ENCODE assay signal across 9 cellular contexts in genomic region chr19:17762505-17763229, GRCh38. TPM values are rescaled to one million over a fixed set of nuclear protein-coding genes. Genes with fewer than 3 reads are reported as not detected.
DNase-seq lines count a peak whose midpoint lies in the region; ATAC-seq and TF ChIP-seq lines count a peak whose summit lies in the region.
"Had no signal": no experiment of that assay in that cellular context is flagged by ENCODE, and none has a peak within 500 bp of the region (broad histone marks: within the 10 kb centered on the region; RNA-seq: fewer than 3 reads in every experiment).

No MANE protein-coding gene starts in this region.

- H3K27me3 Mint-ChIP-seq in activated B cell treated with CpG ODN at 0.5 μM for 24 hours, result no peaks in the 10 kb centered on the region

- CTCF ChIA-PET in activated B cell treated with CpG ODN at 0.5 μM for 24 hours (lab: Charles Lee), result interaction anchor here (1.2 to 1.8 kb wide), 2 partner anchors 8 to 28 kb away, joined by 3 to 8 read pairs; no protein-coding TSS in a partner anchor

- H3K36me3 Mint-ChIP-seq in activated B cell treated with CpG ODN at 0.5 μM for 24 hours (ENCODE audit: low read depth), result peaks cover 72% of the 10 kb centered on the region

- intact Hi-C loops in activated B cell treated with CpG ODN at 0.5 μM for 24 hours (cut with micrococcal nuclease), result no loop called here
- intact Hi-C loops in sciatic nerve (cut with DNase I), result no loop called here

- DNase-seq in DMS114 treated with DMSO at 0.1 percent for 48 hours (lab: John Stamatoyannopoulos, UW; ENCODE audit: unreplicated experiment) (peak; percentile 35), LHCN-M2 (ENCODE audit: low read depth) (peak; percentile 56), activated B cell treated with CpG ODN at 0.5 μM for 24 hours (no peak), islet precursor cell (peak; percentile 79), sciatic nerve (ENCODE audit: low spot score) (no peak)

- TF ChIP-seq CTCF in activated B cell treated with CpG ODN at 0.5 μM for 24 hours (IDR thresholded peaks at IDR 0.05), result no peak

- no peak overlapping the region for H3K4me3 Mint-ChIP-seq in activated B cell treated with CpG ODN at 0.5 μM for 24 hours

- H3K9me3 Mint-ChIP-seq in activated B cell treated with CpG ODN at 0.5 μM for 24 hours, result no peaks in the 10 kb centered on the region

- peak overlapping the region; percentile 50 for H3K27ac Mint-ChIP-seq in activated B cell treated with CpG ODN at 0.5 μM for 24 hours

- no peak for ATAC-seq in activated B cell treated with CpG ODN at 0.5 μM for 24 hours (ENCODE audit: low read depth)
- ATAC-seq in GM19351 (IDR thresholded peaks at IDR 0.05; ENCODE audit: unreplicated experiment), result no peak
- ATAC-seq in HG03280 (IDR thresholded peaks at IDR 0.05; ENCODE audit: unreplicated experiment), result no peak
- no peak for ATAC-seq in sciatic nerve
- no peak for ATAC-seq in GM18867 (IDR thresholded peaks at IDR 0.05; ENCODE audit: unreplicated experiment)

- peaks cover 50% of the 10 kb centered on the region for H3K4me1 Mint-ChIP-seq in activated B cell treated with CpG ODN at 0.5 μM for 24 hours

- POLR2A ChIA-PET in activated B cell treated with CpG ODN at 0.5 μM for 24 hours (lab: Charles Lee), result interaction anchor here (0.6 to 1.7 kb wide), 7 partner anchors 9 to 251 kb away, joined by 3 to 7 read pairs (median 5); partner anchors contain the start of genes FCHO1, JAK3 and PGLS

RNA-seq across cellular contexts. Expression of gene FCHO1, which starts 11.4 kb away (rescaled TPM):
- total RNA-seq in LHCN-M2 (2014; rRNA removed), result 0.06 and 0.80 TPM in 2 replicates
- polyA plus RNA-seq in LHCN-M2 (2012), result 0.09 TPM
- total RNA-seq in activated B cell treated with CpG ODN at 0.5 μM for 24 hours, result 81.8 and 103 TPM in 2 replicates
- 6.1 TPM for total RNA-seq in sciatic nerve

RNA-seq across cellular contexts. Expression of gene B3GNT3, which starts 32.3 kb away (rescaled TPM):
- total RNA-seq in LHCN-M2 (2014; rRNA removed) (not detected in 2 replicates), activated B cell treated with CpG ODN at 0.5 μM for 24 hours (not detected in 2 replicates), sciatic nerve (0.58 TPM)
- polyA plus RNA-seq in LHCN-M2 (2012), result not detected
- total RNA-seq: activated CD8-positive, alpha-beta memory T cell treated with anti-CD3 and anti-CD28 coated beads for 36 hours had no signal

RNA-seq across cellular contexts. Expression of gene MAP1S, which starts 43.4 kb away (rescaled TPM):
- 16.6 and 20.5 TPM in 2 replicates for total RNA-seq in LHCN-M2 (2014; rRNA removed)
- polyA plus RNA-seq in LHCN-M2 (2012), result 41.2 TPM
- total RNA-seq in activated B cell treated with CpG ODN at 0.5 μM for 24 hours, result 65.6 and 80.5 TPM in 2 replicates
- 55.8 TPM for total RNA-seq in sciatic nerve

RNA-seq across cellular contexts. Expression of gene INSL3, which starts 58.7 kb away (rescaled TPM):
- not detected in 2 replicates for total RNA-seq in LHCN-M2 (2014; rRNA removed)
- not detected for polyA plus RNA-seq in LHCN-M2 (2012)
- 3.6 and 4.1 TPM in 2 replicates for total RNA-seq in activated B cell treated with CpG ODN at 0.5 μM for 24 hours
- not detected for total RNA-seq in sciatic nerve

Comparison
In these comparisons a context has a peak if more than half of its experiments do, and no peak if none do; other contexts are left out.
1. DNase-seq: peak in DMS114 treated with DMSO at 0.1 percent for 48 hours (single experiment), LHCN-M2 (single experiment) and islet precursor cell (single experiment); none in activated B cell treated with CpG ODN at 0.5 μM for 24 hours (single experiment) and sciatic nerve (single experiment).
2. RNA of gene FCHO1, which starts 11.4 kb away (total RNA-seq): 81.8 to 103 TPM in activated B cell treated with CpG ODN at 0.5 μM for 24 hours; 6.1 TPM in sciatic nerve (single experiment) and 0.06 to 0.80 TPM in LHCN-M2; every median in the first group is over 10 times any median in the second.